2 cellular contexts compared by ENCODE assay signal in the genomic region with DNA sequence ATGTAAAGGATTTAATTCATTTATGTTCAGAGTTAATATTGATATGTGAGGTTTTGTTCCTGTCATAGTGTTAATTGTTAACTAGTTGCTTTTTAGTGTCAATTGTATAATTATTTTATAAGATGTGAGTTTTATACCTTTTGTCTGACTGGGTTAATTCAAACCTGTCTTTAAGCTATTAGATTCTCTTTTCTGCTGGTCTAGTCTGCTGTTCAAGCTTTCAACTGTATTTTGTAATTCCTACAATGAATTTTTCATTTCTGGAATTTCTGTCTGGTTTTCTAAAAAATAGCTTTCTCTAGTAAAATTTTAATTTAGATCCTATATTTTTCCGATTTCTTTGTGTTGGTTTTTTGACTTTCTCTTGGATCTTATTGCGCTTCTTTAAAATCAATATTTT.
TF ChIP-seq lines count a peak whose summit lies in the region.

No MANE protein-coding gene starts in this region.

TF ChIP-seq in HepG2, 621 proteins besides CTCF, POLR2A, EP300 and RAD21:
- no peak for TF ChIP-seq NFKB2 (CRISPR knock-in tag; IDR thresholded peaks at IDR 0.05; ENCODE audit: borderline replicate concordance)
- peak; percentile 94 for TF ChIP-seq ZNF160 (CRISPR knock-in tag; IDR thresholded peaks at IDR 0.05)

TF ChIP-seq in K562, 482 proteins besides CTCF, POLR2A, EP300 and RAD21:
- TF ChIP-seq CBX3 (IDR thresholded peaks at IDR 0.05; ENCODE audit: borderline replicate concordance in 1 of 2, low read length in 2 of 2) (0 out of 3 replicates have a peak, but pooled peaks of 1 of the 2 experiments have one; percentile 33), GATA2 (CRISPR knock-in tag; IDR thresholded peaks at IDR 0.05) (no peak), TRIM28 (IDR thresholded peaks at IDR 0.05) (peak; percentile 46; the same call in 1 of the 2 replicates)
